19 cellular contexts compared by ENCODE assay signal in genomic region chr1:171500803-171501202, GRCh38. TPM values are rescaled to one million over a fixed set of nuclear protein-coding genes. Genes with fewer than 3 reads are reported as not detected.
DNase-seq lines count a peak whose midpoint lies in the region; ATAC-seq and TF ChIP-seq lines count a peak whose summit lies in the region.
"Had no signal": no experiment of that assay in that cellular context is flagged by ENCODE, and none has a peak within 500 bp of the region (broad histone marks: within the 10 kb centered on the region; RNA-seq: fewer than 3 reads in every experiment).

No MANE protein-coding gene starts in this region.

- H2AFZ ChIP-seq in OCI-LY3 (ENCODE audit: low read depth, low read length): no peak overlapping the region

- H3K27me3 Mint-ChIP-seq in activated CD8-positive, alpha-beta T cell treated with anti-CD3 and anti-CD28 coated beads for 36 hours: no peaks in the 10 kb centered on the region
- H3K27me3 Mint-ChIP-seq in activated CD8-positive, alpha-beta T cell treated with anti-CD3 and anti-CD28 coated beads, Interleukin-2, amount 10 ng/mL, durations not matched to agents 7 days and 5 days (ENCODE audit: low read depth): no peaks in the 10 kb centered on the region
- no peaks in the 10 kb centered on the region for H3K27me3 Mint-ChIP-seq in CD4-positive, alpha-beta T cell
- H3K27me3 Mint-ChIP-seq in naive thymus-derived CD8-positive, alpha-beta T cell: no peaks in the 10 kb centered on the region

- intact Hi-C loops in activated CD8-positive, alpha-beta T cell treated with anti-CD3 and anti-CD28 coated beads for 36 hours (cut with micrococcal nuclease): no loop called here
- intact Hi-C loops in CD4-positive, alpha-beta T cell (cut with DNase I, micrococcal nuclease): no loop called here

- peaks cover 87% of the 10 kb centered on the region for H3K4me1 Mint-ChIP-seq in activated CD8-positive, alpha-beta T cell treated with anti-CD3 and anti-CD28 coated beads for 36 hours (ENCODE audit: low read depth)
- H3K4me1 Mint-ChIP-seq in activated CD8-positive, alpha-beta T cell treated with anti-CD3 and anti-CD28 coated beads, Interleukin-2, amount 10 ng/mL, durations not matched to agents 7 days and 5 days (ENCODE audit: low read depth): peaks cover 65% of the 10 kb centered on the region
- peaks cover 98% of the 10 kb centered on the region for H3K4me1 Mint-ChIP-seq in CD4-positive, alpha-beta T cell (ENCODE audit: low read depth)
- peaks cover 38 to 92% (median 90%) of the 10 kb centered on the region in 4 donors for H3K4me1 Mint-ChIP-seq in naive thymus-derived CD8-positive, alpha-beta T cell

- H3K4me3 ChIP-seq in OCI-LY3 (ENCODE audit: low read length): peak overlapping the region; percentile 1; the same call in 1 of the 2 replicates
- H3K4me3 ChIP-seq: A549, adrenal gland, heart left ventricle, uterus had no signal

- POLR2A ChIA-PET in activated CD8-positive, alpha-beta T cell treated with anti-CD3 and anti-CD28 coated beads for 36 hours (lab: Charles Lee): interaction anchor here (1.0 to 4.1 kb wide), 3 partner anchors 11 to 15 kb away, joined by 4 to 28 read pairs (median 6); partner anchors contain the start of gene PRRC2C
- POLR2A ChIA-PET in activated CD8-positive, alpha-beta T cell treated with anti-CD3 and anti-CD28 coated beads, Interleukin-2, amount 10 ng/mL, durations not matched to agents 7 days and 5 days (lab: Charles Lee): interaction anchor here (1.0 to 2.0 kb wide), 2 partner anchors 12 to 16 kb away, joined by 3 to 10 read pairs; partner anchors contain the start of gene PRRC2C
- POLR2A ChIA-PET in CD4-positive, alpha-beta T cell (lab: Charles Lee): interaction anchor here (1.7 to 2.8 kb wide), 2 partner anchors 12 to 15 kb away, joined by 4 to 14 read pairs; partner anchors contain the start of gene PRRC2C
- POLR2A ChIA-PET in naive thymus-derived CD8-positive, alpha-beta T cell (lab: Charles Lee): interaction anchor here (0.6 to 3.0 kb wide), 2 partner anchors 15 kb away, joined by 4 to 10 read pairs; partner anchors contain the start of gene PRRC2C

- peak overlapping the region; percentile 76 for H3K27ac Mint-ChIP-seq in activated CD8-positive, alpha-beta T cell treated with anti-CD3 and anti-CD28 coated beads for 36 hours
- H3K27ac Mint-ChIP-seq in activated CD8-positive, alpha-beta T cell treated with anti-CD3 and anti-CD28 coated beads, Interleukin-2, amount 10 ng/mL, durations not matched to agents 7 days and 5 days: no peak overlapping the region
- H3K27ac Mint-ChIP-seq in CD4-positive, alpha-beta T cell: peak overlapping the region; percentile 1
- H3K27ac Mint-ChIP-seq in naive thymus-derived CD8-positive, alpha-beta T cell: peak overlapping the region in 7 of 10 donors; percentile 22 to 89 (median 53)

- no peak overlapping the region for H3K9ac ChIP-seq in OCI-LY3 (ENCODE audit: low read length)

- no peak for DNase-seq in activated CD8-positive, alpha-beta T cell treated with anti-CD3 and anti-CD28 coated beads for 36 hours
- DNase-seq in activated CD8-positive, alpha-beta T cell treated with anti-CD3 and anti-CD28 coated beads, Interleukin-2, amount 10 ng/mL, durations not matched to agents 7 days and 5 days: no peak
- DNase-seq in CD4-positive, alpha-beta T cell: no peak
- DNase-seq in naive thymus-derived CD8-positive, alpha-beta T cell: no peak
- no peak for DNase-seq in ecto neural progenitor cell (ENCODE audit: low spot score)
- DNase-seq: activated CD4-positive, alpha-beta T cell treated with anti-CD3 and anti-CD28 coated beads for 4 hours; activated T-cell treated with anti-CD3 and anti-CD28 coated beads for 4 hours; adrenal gland; DMS 273 treated with DMSO at 0.1 percent for 48 hours; heart left ventricle; IMR-90; NCI-H146; NCI-H2171 treated with DMSO at 0.1 percent for 48 hours; NCI-H526 treated with DMSO at 0.1 percent for 48 hours; uterus had no signal

- no peak overlapping the region for H3K4me3 Mint-ChIP-seq in activated CD8-positive, alpha-beta T cell treated with anti-CD3 and anti-CD28 coated beads for 36 hours
- no peak overlapping the region for H3K4me3 Mint-ChIP-seq in activated CD8-positive, alpha-beta T cell treated with anti-CD3 and anti-CD28 coated beads, Interleukin-2, amount 10 ng/mL, durations not matched to agents 7 days and 5 days
- H3K4me3 Mint-ChIP-seq in CD4-positive, alpha-beta T cell: no peak overlapping the region
- H3K4me3 Mint-ChIP-seq in naive thymus-derived CD8-positive, alpha-beta T cell: peak overlapping the region in 7 of 10 donors; percentile 1 to 56 (median 26)

- TF ChIP-seq CTCF in activated CD8-positive, alpha-beta T cell treated with anti-CD3 and anti-CD28 coated beads for 36 hours (IDR thresholded peaks at IDR 0.05): no peak
- no peak for TF ChIP-seq CTCF in CD4-positive, alpha-beta T cell (IDR thresholded peaks at IDR 0.05)
- TF ChIP-seq CTCF in OCI-LY3 (IDR thresholded peaks at IDR 0.05; ENCODE audit: low read depth, low read length): no peak

- no peaks in the 10 kb centered on the region for H3K27me3 ChIP-seq in CD4-positive, alpha-beta T cell (ENCODE audit: control insufficient read depth, insufficient read depth, low read length)
- H3K27me3 ChIP-seq in OCI-LY3 (ENCODE audit: low read depth, low read length): no peaks in the 10 kb centered on the region
- H3K27me3 ChIP-seq: adrenal gland, heart left ventricle, uterus had no signal

- CTCF ChIA-PET in activated CD8-positive, alpha-beta T cell treated with anti-CD3 and anti-CD28 coated beads for 36 hours (lab: Charles Lee): interaction anchor here (1.1 to 3.7 kb wide), 5 partner anchors 9 to 16 kb away, joined by 4 to 24 read pairs (median 6); partner anchors contain the start of gene PRRC2C
- CTCF ChIA-PET in activated CD8-positive, alpha-beta T cell treated with anti-CD3 and anti-CD28 coated beads, Interleukin-2, amount 10 ng/mL, durations not matched to agents 7 days and 5 days (lab: Charles Lee): interaction anchor here (1.2 to 2.2 kb wide), 3 partner anchors 15 to 16 kb away, joined by 4 to 7 read pairs (median 5); partner anchors contain the start of gene PRRC2C
- CTCF ChIA-PET in CD4-positive, alpha-beta T cell (lab: Charles Lee): interaction anchor here (3.1 kb wide), 1 partner anchor 15 kb away, joined by 21 read pairs; the partner anchor contains the start of gene PRRC2C

- peaks cover 4% of the 10 kb centered on the region for H3K9me3 Mint-ChIP-seq in activated CD8-positive, alpha-beta T cell treated with anti-CD3 and anti-CD28 coated beads for 36 hours
- peaks cover 3% of the 10 kb centered on the region for H3K9me3 Mint-ChIP-seq in activated CD8-positive, alpha-beta T cell treated with anti-CD3 and anti-CD28 coated beads, Interleukin-2, amount 10 ng/mL, durations not matched to agents 7 days and 5 days (ENCODE audit: insufficient read depth)
- no peaks in the 10 kb centered on the region for H3K9me3 Mint-ChIP-seq in CD4-positive, alpha-beta T cell
- no peaks in the 10 kb centered on the region for H3K9me3 Mint-ChIP-seq in naive thymus-derived CD8-positive, alpha-beta T cell

- H3K9me3 ChIP-seq in CD4-positive, alpha-beta T cell (ENCODE audit: control insufficient read depth, low read length): no peaks in the 10 kb centered on the region
- H3K9me3 ChIP-seq in OCI-LY3 (ENCODE audit: insufficient read depth, low read length): no peaks in the 10 kb centered on the region
- H3K9me3 ChIP-seq: A549, adrenal gland, heart left ventricle, uterus had no signal

- H3K79me2 ChIP-seq in OCI-LY3 (ENCODE audit: low read length): peaks cover 100% of the 10 kb centered on the region

- H3K36me3 Mint-ChIP-seq in activated CD8-positive, alpha-beta T cell treated with anti-CD3 and anti-CD28 coated beads for 36 hours (ENCODE audit: low read depth): peaks cover 73% of the 10 kb centered on the region
- H3K36me3 Mint-ChIP-seq in activated CD8-positive, alpha-beta T cell treated with anti-CD3 and anti-CD28 coated beads, Interleukin-2, amount 10 ng/mL, durations not matched to agents 7 days and 5 days (ENCODE audit: low read depth): peaks cover 57% of the 10 kb centered on the region
- peaks cover 72% of the 10 kb centered on the region for H3K36me3 Mint-ChIP-seq in CD4-positive, alpha-beta T cell (ENCODE audit: low read depth)
- peaks cover 9 to 65% (median 36%) of the 10 kb centered on the region in 3 donors for H3K36me3 Mint-ChIP-seq in naive thymus-derived CD8-positive, alpha-beta T cell

- H3K4me1 ChIP-seq in OCI-LY3 (ENCODE audit: low read length): peaks cover 37% of the 10 kb centered on the region
- H3K4me1 ChIP-seq: A549 had no signal

- H3K36me3 ChIP-seq in OCI-LY3 (replicated peaks; ENCODE audit: low read depth, low read length): peaks cover 48% of the 10 kb centered on the region
- H3K36me3 ChIP-seq: adrenal gland, uterus had no signal

- no peak overlapping the region for H3K27ac ChIP-seq in CD4-positive, alpha-beta T cell (ENCODE audit: low read depth, low read length)
- H3K27ac ChIP-seq in OCI-LY3 (ENCODE audit: low read length): peak overlapping the region; percentile 67
- H3K27ac ChIP-seq: A549, adrenal gland, heart left ventricle, uterus had no signal

- H3K4me2 ChIP-seq in OCI-LY3 (ENCODE audit: low read length): peak overlapping the region; percentile 36
- H3K4me2 ChIP-seq: A549 had no signal

- H4K20me1 ChIP-seq in OCI-LY3 (ENCODE audit: insufficient read depth, low read length): peaks cover 100% of the 10 kb centered on the region

- no peak for ATAC-seq in activated CD8-positive, alpha-beta T cell treated with anti-CD3 and anti-CD28 coated beads for 36 hours
- ATAC-seq in activated CD8-positive, alpha-beta T cell treated with anti-CD3 and anti-CD28 coated beads, Interleukin-2, amount 10 ng/mL, durations not matched to agents 7 days and 5 days: no peak
- ATAC-seq in CD4-positive, alpha-beta T cell (ENCODE audit: poor library complexity): no peak
- ATAC-seq in naive thymus-derived CD8-positive, alpha-beta T cell: no peak
- ATAC-seq in SK-N-SH treated with all-trans-retinoic acid at 6 μM for 48 hours (no peak), HG03097 (IDR thresholded peaks at IDR 0.05; ENCODE audit: low FRiP score, unreplicated experiment) (no peak)
- ATAC-seq: heart left ventricle had no signal

TF ChIP-seq in SK-N-SH treated with all-trans-retinoic acid at 6 μM for 48 hours, 23 proteins besides CTCF, POLR2A, EP300 and RAD21 (continues in another document):
- no peak for TF ChIP-seq ZNF565 (CRISPR knock-in tag; conservative IDR thresholded peaks at IDR 0.05; ENCODE audit: low read depth)
- no peak for TF ChIP-seq BACH2 (CRISPR knock-in tag; IDR thresholded peaks at IDR 0.05; ENCODE audit: borderline replicate concordance)
- TF ChIP-seq ZC3H10 (CRISPR knock-in tag; IDR thresholded peaks at IDR 0.05): no peak

RNA-seq across cellular contexts. Expression of gene PRRC2C, which starts 15.5 kb away (rescaled TPM):
- 100 to 1,000 TPM; 229 to 238 TPM for total RNA-seq in activated CD8-positive, alpha-beta T cell treated with anti-CD3 and anti-CD28 coated beads for 36 hours
- 100 to 1,000 TPM; 222 to 228 TPM for total RNA-seq in activated CD8-positive, alpha-beta T cell treated with anti-CD3 and anti-CD28 coated beads, Interleukin-2, amount 10 ng/mL, durations not matched to agents 7 days and 5 days
- 100 to 1,000 TPM; 357 to 387 TPM for total RNA-seq in CD4-positive, alpha-beta T cell
- 100 to 1,000 TPM; 310 to 337 TPM for total RNA-seq in naive thymus-derived CD8-positive, alpha-beta T cell
- polyA plus RNA-seq in naive thymus-derived CD8-positive, alpha-beta T cell: 10 to 100 TPM; 30.0 to 82.8 (median 53.5) TPM

Comparison
In these comparisons a context has a peak if more than half of its experiments do, and no peak if none do; other contexts are left out.
1. H3K4me3 Mint-ChIP-seq: peak in naive thymus-derived CD8-positive, alpha-beta T cell (7 of 10); none in activated CD8-positive, alpha-beta T cell treated with anti-CD3 and anti-CD28 coated beads for 36 hours (single experiment), activated CD8-positive, alpha-beta T cell treated with anti-CD3 and anti-CD28 coated beads, Interleukin-2, amount 10 ng/mL, durations not matched to agents 7 days and 5 days (single experiment) and CD4-positive, alpha-beta T cell (single experiment).